In the genomic region with DNA sequence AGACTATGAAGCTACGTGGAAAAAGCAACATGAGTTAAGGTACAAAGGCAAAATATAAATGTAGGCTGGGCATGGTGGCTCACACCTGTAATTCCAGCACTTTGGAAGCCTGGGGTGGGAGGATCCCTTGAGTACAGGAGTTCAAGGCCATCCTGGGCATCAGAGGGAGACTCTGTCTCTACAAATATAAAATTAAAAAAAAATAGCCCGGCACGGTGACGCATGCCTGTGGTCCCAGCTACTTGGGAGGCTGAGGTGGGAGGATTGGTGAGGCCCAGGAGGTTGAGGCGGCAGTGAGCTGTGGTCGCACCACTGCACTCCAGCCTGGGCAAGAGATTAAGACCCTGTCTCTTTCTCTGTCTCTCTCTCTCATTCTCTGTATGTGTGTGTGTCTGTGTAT, we compare ENCODE assay signal across 18 cellular contexts. TPM values are rescaled to one million over a fixed set of nuclear protein-coding genes. Genes with fewer than 3 reads are reported as not detected.
DNase-seq lines count a peak whose midpoint lies in the region; ATAC-seq, FAIRE-seq and TF ChIP-seq lines count a peak whose summit lies in the region.
"Had no signal": no experiment of that assay in that cellular context is flagged by ENCODE, and none has a peak within 500 bp of the region (broad histone marks: within the 10 kb centered on the region; RNA-seq: fewer than 3 reads in every experiment).

No MANE protein-coding gene starts in this region.

- peaks cover 31% of the 10 kb centered on the region for H3K4me1 ChIP-seq in PC-3 (ENCODE audit: insufficient read depth, low read length)
- H3K4me1 ChIP-seq in naive thymus-derived CD4-positive, alpha-beta T cell (ENCODE audit: control insufficient read depth in 2 of 2, insufficient read depth in 2 of 2, low read length in 2 of 2): peaks cover 42 to 57% of the 10 kb centered on the region in 2 donors

- no TSS peak for BruUV-seq in PC-3 (replicated peaks; lab: Mats Ljungman, UMichigan)

- H3K27me3 Mint-ChIP-seq in stimulated activated naive CD8-positive, alpha-beta T cell treated with anti-CD3 and anti-CD28 coated beads, Interleukin-15, Interleukin-2, amounts not matched to agents 100 ng/mL and 50 ng/mL, for 24 hours: no peaks in the 10 kb centered on the region
- peaks cover 0 to 25% (median 0%) of the 10 kb centered on the region in 5 donors for H3K27me3 Mint-ChIP-seq in naive thymus-derived CD4-positive, alpha-beta T cell

- H3K9me2 ChIP-seq in PC-3 (replicated peaks; ENCODE audit: low read length): no peaks in the 10 kb centered on the region

- peaks cover 64% of the 10 kb centered on the region for H3K4me1 Mint-ChIP-seq in stimulated activated naive CD8-positive, alpha-beta T cell treated with anti-CD3 and anti-CD28 coated beads, Interleukin-15, Interleukin-2, amounts not matched to agents 100 ng/mL and 50 ng/mL, for 24 hours (ENCODE audit: low read depth)
- peaks cover 39 to 77% (median 69%) of the 10 kb centered on the region in 7 donors for H3K4me1 Mint-ChIP-seq in naive thymus-derived CD4-positive, alpha-beta T cell

- peak overlapping the region; percentile 21 for H3K27ac Mint-ChIP-seq in stimulated activated naive CD8-positive, alpha-beta T cell treated with anti-CD3 and anti-CD28 coated beads, Interleukin-15, Interleukin-2, amounts not matched to agents 100 ng/mL and 50 ng/mL, for 24 hours
- peak overlapping the region; percentile 76 to 100 (median 93) for H3K27ac Mint-ChIP-seq in naive thymus-derived CD4-positive, alpha-beta T cell

- H3K9ac ChIP-seq in PC-3 (ENCODE audit: low read length): peak overlapping the region; percentile 60; the same call in 1 of the 2 replicates

- no peaks in the 10 kb centered on the region for H3K27me3 ChIP-seq in PC-3 (ENCODE audit: low read length)
- no peaks in the 10 kb centered on the region for H3K27me3 ChIP-seq in naive thymus-derived CD4-positive, alpha-beta T cell (ENCODE audit: control insufficient read depth in 2 of 2, insufficient read depth in 2 of 2, low read length in 2 of 2)
- H3K27me3 ChIP-seq: tibial artery had no signal

- H3K36me3 ChIP-seq in PC-3 (ENCODE audit: low read depth, low read length): no peaks in the 10 kb centered on the region
- peaks cover 0 to 5% (median 0%) of the 10 kb centered on the region in 3 experiments for H3K36me3 ChIP-seq in naive thymus-derived CD4-positive, alpha-beta T cell (ENCODE audit: control insufficient read depth in 2 of 3, insufficient read depth in 3 of 3, low read length in 3 of 3)
- H3K36me3 ChIP-seq: tibial artery had no signal

- POLR2A ChIA-PET in PC-3 (lab: Charles Lee; ENCODE audit: unreplicated experiment): no interaction called here
- POLR2A ChIA-PET in naive thymus-derived CD4-positive, alpha-beta T cell (lab: Charles Lee): interaction anchor here (0.6 to 2.9 kb wide), 10 partner anchors 9 to 1499 kb away, joined by 3 to 11 read pairs (median 4); a partner anchor contains a TSS

- peaks cover 22% of the 10 kb centered on the region for H3K79me2 ChIP-seq in PC-3 (ENCODE audit: low read length)

- H2AFZ ChIP-seq in PC-3 (ENCODE audit: low read length): no peak overlapping the region

- peaks cover 15% of the 10 kb centered on the region for H3F3A ChIP-seq in PC-3 (ENCODE audit: low read length, unreplicated experiment)

- FAIRE-seq in D721Med (lab: Jason Lieb, UNC): no peak
- FAIRE-seq: frontal cortex, K562 had no signal

- no peak overlapping the region for H3K4me2 ChIP-seq in PC-3 (ENCODE audit: low read length)

- no peaks in the 10 kb centered on the region for H3K9me3 ChIP-seq in PC-3 (ENCODE audit: low read length)
- H3K9me3 ChIP-seq in naive thymus-derived CD4-positive, alpha-beta T cell (ENCODE audit: control insufficient read depth in 2 of 3, low read length in 3 of 3): no peaks in the 10 kb centered on the region
- H3K9me3 ChIP-seq: tibial artery had no signal

- H3K27ac ChIP-seq in PC-3 (ENCODE audit: low read length): peak overlapping the region; percentile 90
- H3K27ac ChIP-seq in naive thymus-derived CD4-positive, alpha-beta T cell (ENCODE audit: low read depth, low read length): peak overlapping the region; percentile 66
- H3K27ac ChIP-seq: tibial artery, WERI-Rb-1 had no signal

- no peak overlapping the region for H3K4me3 Mint-ChIP-seq in stimulated activated naive CD8-positive, alpha-beta T cell treated with anti-CD3 and anti-CD28 coated beads, Interleukin-15, Interleukin-2, amounts not matched to agents 100 ng/mL and 50 ng/mL, for 24 hours
- H3K4me3 Mint-ChIP-seq in naive thymus-derived CD4-positive, alpha-beta T cell: peak overlapping the region in 8 of 10 donors; percentile 30 to 97 (median 40)

- intact Hi-C loops in PC-3 (cut with micrococcal nuclease): loop anchor here (5.0 kb wide), 1 partner anchor 38 kb away; no protein-coding TSS in a partner anchor
- intact Hi-C loops in naive thymus-derived CD4-positive, alpha-beta T cell (cut with micrococcal nuclease): loop anchor here (2.0 to 10.0 kb wide), 5 partner anchors 38 to 375 kb away; a partner anchor contains a TSS

- TF ChIP-seq CTCF in PC-3 (conservative IDR thresholded peaks at IDR 0.05; ENCODE audit: low read depth, low read length): no peak
- no peak for TF ChIP-seq CTCF in D721Med (IDR thresholded peaks at IDR 0.05; ENCODE audit: insufficient read depth, missing control alignments)

- CTCF ChIA-PET in PC-3 (lab: Charles Lee): no interaction called here
- CTCF ChIA-PET in naive thymus-derived CD4-positive, alpha-beta T cell (lab: Charles Lee): interaction anchor here (1.2 kb wide), 1 partner anchor 28 kb away, joined by 4 read pairs; no protein-coding TSS in a partner anchor

- H3K9me3 Mint-ChIP-seq in stimulated activated naive CD8-positive, alpha-beta T cell treated with anti-CD3 and anti-CD28 coated beads, Interleukin-15, Interleukin-2, amounts not matched to agents 100 ng/mL and 50 ng/mL, for 24 hours: no peaks in the 10 kb centered on the region
- peaks cover 0 to 5% (median 0%) of the 10 kb centered on the region in 11 donors for H3K9me3 Mint-ChIP-seq in naive thymus-derived CD4-positive, alpha-beta T cell

- no peak overlapping the region for H3K4me3 ChIP-seq in PC-3 (ENCODE audit: low read length)
- no peak overlapping the region for H3K4me3 ChIP-seq in naive thymus-derived CD4-positive, alpha-beta T cell (ENCODE audit: low read length)
- H3K4me3 ChIP-seq: K562, tibial artery had no signal

- ATAC-seq in stimulated activated naive CD8-positive, alpha-beta T cell treated with anti-CD3 and anti-CD28 coated beads, Interleukin-15, Interleukin-2, amounts not matched to agents 100 U/mL and 50 U/mL, for 24 hours: no peak
- ATAC-seq in PC-3: no peak
- ATAC-seq in naive thymus-derived CD4-positive, alpha-beta T cell: no peak
- ATAC-seq in activated CD4-positive, CD25-positive, alpha-beta regulatory T cell treated with anti-CD3 and anti-CD28 coated beads, Interleukin-2, amount 50 U/mL, for 24 hours: no peak
- ATAC-seq: K562, Right ventricle myocardium inferior had no signal

- H4K20me1 ChIP-seq in PC-3 (ENCODE audit: low read length): no peaks in the 10 kb centered on the region

- H3K36me3 Mint-ChIP-seq in stimulated activated naive CD8-positive, alpha-beta T cell treated with anti-CD3 and anti-CD28 coated beads, Interleukin-15, Interleukin-2, amounts not matched to agents 100 ng/mL and 50 ng/mL, for 24 hours (ENCODE audit: low read depth): no peaks in the 10 kb centered on the region
- H3K36me3 Mint-ChIP-seq in naive thymus-derived CD4-positive, alpha-beta T cell: peaks cover 0 to 17% (median 0%) of the 10 kb centered on the region in 5 donors

- no peak for DNase-seq in stimulated activated naive CD8-positive, alpha-beta T cell treated with anti-CD3 and anti-CD28 coated beads, Interleukin-15, Interleukin-2, amounts not matched to agents 100 U/mL and 50 U/mL, for 24 hours
- no peak for DNase-seq in PC-3
- DNase-seq in naive thymus-derived CD4-positive, alpha-beta T cell: no peak
- DNase-seq in D721Med (ENCODE audit: insufficient read length, low spot score): no peak
- no peak for DNase-seq in superior temporal gyrus (ENCODE audit: extremely low spot score)
- DNase-seq: aorta; erythroblast; H7; NCI-H2171 treated with DMSO at 0.1 percent for 48 hours; NCI-H526 treated with DMSO at 0.1 percent for 48 hours; stimulated activated naive CD4-positive, alpha-beta T cell; tibial artery; WERI-Rb-1 had no signal

RNA-seq across cellular contexts. Expression of a gene that starts 4.0 kb away (rescaled TPM):
- total RNA-seq in PC-3 (2014; rRNA removed): 74.3 and 80.8 TPM in 2 replicates
- 100 to 1,000 TPM in 1 of 5 experiments, 10 to 100 TPM in 4; 25.3 to 101 (median 30.1) TPM for total RNA-seq in naive thymus-derived CD4-positive, alpha-beta T cell
- polyA plus RNA-seq in naive thymus-derived CD4-positive, alpha-beta T cell: 10 to 100 TPM; 16.5 to 16.9 TPM
